ENCODE assay signal across 8 cellular contexts in genomic region chr16:2500937-2501750, GRCh38. TPM values are rescaled to one million over a fixed set of nuclear protein-coding genes. Genes with fewer than 3 reads are reported as not detected.
DNase-seq lines count a peak whose midpoint lies in the region; ATAC-seq and TF ChIP-seq lines count a peak whose summit lies in the region.

No MANE protein-coding gene starts in this region.

- H3K4me2 ChIP-seq in KMS-11 (no peak overlapping the region), neuronal stem cell (ENCODE audit: insufficient read depth, low read length, poor library complexity, severe bottlenecking) (peak overlapping the region; percentile 80)

- H3K4ac ChIP-seq in neuronal stem cell (ENCODE audit: low read length) = no peak overlapping the region

- H3K23ac ChIP-seq in neuronal stem cell (ENCODE audit: low read depth, low read length, poor library complexity) = peak overlapping the region; percentile 89

- H3K9me3 ChIP-seq in RWPE2 (ENCODE audit: severe bottlenecking) (no peaks in the 10 kb centered on the region), neuronal stem cell (replicated peaks in 1 of 2; ENCODE audit: control insufficient read depth in 2 of 2, insufficient read depth in 1 of 2, low read depth in 1 of 2, low read length in 2 of 2) (peaks cover 0 to 4% of the 10 kb centered on the region in 2 donors)

- peak overlapping the region; percentile 30 for H2BK12ac ChIP-seq in neuronal stem cell (ENCODE audit: low read length)

- peak; percentile 79 for ATAC-seq in RWPE2 (ENCODE audit: low read depth)
- peak; percentile 71 for ATAC-seq in foreskin keratinocyte
- ATAC-seq in HG03135 (IDR thresholded peaks at IDR 0.05; ENCODE audit: unreplicated experiment) = no peak

- H3K79me2 ChIP-seq in KMS-11 (ENCODE audit: insufficient read depth, low read depth) = no peaks in the 10 kb centered on the region

- no peak overlapping the region for H3K9ac ChIP-seq in KMS-11
- H3K9ac ChIP-seq in neuronal stem cell (ENCODE audit: low read depth, low read length, poor library complexity) = peak overlapping the region; percentile 72

- H3K36me3 ChIP-seq in KMS-11 (ENCODE audit: insufficient read depth) (no peaks in the 10 kb centered on the region), RWPE2 (ENCODE audit: low read depth) (0 out of 2 replicates have a peak, but pooled peaks cover 9% of the 10 kb centered on the region), neuronal stem cell (replicated peaks in 1 of 2; ENCODE audit: control insufficient read depth in 2 of 2, insufficient read depth in 2 of 2, low read length in 2 of 2) (peaks cover 17 to 33% of the 10 kb centered on the region in 2 donors)

- H2BK5ac ChIP-seq in neuronal stem cell (ENCODE audit: low read length) = peak overlapping the region; percentile 66

- H4K8ac ChIP-seq in neuronal stem cell (ENCODE audit: low read depth, low read length) = peak overlapping the region; percentile 86

- no peak overlapping the region for H3K27ac ChIP-seq in KMS-11
- H3K27ac ChIP-seq in RWPE2 (ENCODE audit: poor library complexity, severe bottlenecking) = no peak overlapping the region
- no peak overlapping the region for H3K27ac ChIP-seq in foreskin keratinocyte
- no peak overlapping the region for H3K27ac ChIP-seq in neuronal stem cell (replicated peaks; ENCODE audit: low read length)
- H3K27ac ChIP-seq in substantia nigra (ENCODE audit: low read depth, low read length, poor library complexity, severe bottlenecking) = peak overlapping the region; percentile 58

- TF ChIP-seq CTCF in GM12872 (IDR thresholded peaks at IDR 0.05; ENCODE audit: insufficient read depth, low read depth, low read length) (peak; percentile 99), KMS-11 (conservative IDR thresholded peaks at IDR 0.05; ENCODE audit: low read depth, low read length) (peak; percentile 96), RWPE2 (IDR thresholded peaks at IDR 0.05; ENCODE audit: poor library complexity, severe bottlenecking) (peak; percentile 83), foreskin keratinocyte (conservative IDR thresholded peaks at IDR 0.05) (peak; percentile 96)

- H2AFZ ChIP-seq in KMS-11 (ENCODE audit: low read depth) (no peak overlapping the region), neuronal stem cell (ENCODE audit: low read length) (peak overlapping the region; percentile 98)

- H3K4me1 ChIP-seq in KMS-11 (ENCODE audit: low read depth, poor library complexity, severe bottlenecking) (no peaks in the 10 kb centered on the region), RWPE2 (ENCODE audit: insufficient read depth, poor library complexity, severe bottlenecking) (no peaks in the 10 kb centered on the region), foreskin keratinocyte (no peaks in the 10 kb centered on the region), neuronal stem cell (ENCODE audit: control insufficient read depth in 2 of 2, insufficient read depth in 1 of 2, low read depth in 1 of 2, low read length in 2 of 2) (peaks cover 9% of the 10 kb centered on the region in 2 donors)

- H2BK120ac ChIP-seq in neuronal stem cell (ENCODE audit: low read depth, low read length) = peak overlapping the region; percentile 52

- peak overlapping the region; percentile 70 for H3K18ac ChIP-seq in neuronal stem cell (ENCODE audit: low read length)

- DNase-seq in RWPE2 (ENCODE audit: low spot score) = peak; percentile 45
- peak; percentile 92 for DNase-seq in activated effector memory CD4-positive, alpha-beta T cell treated with anti-CD3 and anti-CD28 coated beads, Interleukin-2, amount 50 U/mL, for 16 hours
- DNase-seq in foreskin keratinocyte = no peak
- peak; percentile 83 for DNase-seq in neuronal stem cell (ENCODE audit: low spot score)
- peak; percentile 58 to 94 (median 82) for DNase-seq in substantia nigra (lab: John Stamatoyannopoulos, UW)

- peaks cover 12% of the 10 kb centered on the region for H3K79me1 ChIP-seq in neuronal stem cell (ENCODE audit: low read depth, low read length)

- no CpG with 5 or more reads among the region's 22 CpGs for WGBS in neuronal stem cell (ENCODE audit: extremely low coverage in 2 of 2, insufficient read length in 2 of 2, insufficient replicate concordance in 1 of 2), 2 donors

- H3K14ac ChIP-seq in neuronal stem cell (ENCODE audit: low read length) = peak overlapping the region; percentile 87

- H4K20me1 ChIP-seq in KMS-11 (ENCODE audit: insufficient read depth) = no peaks in the 10 kb centered on the region

- peak overlapping the region; percentile 100 for H2AK5ac ChIP-seq in neuronal stem cell (ENCODE audit: low read depth, low read length)

- peak overlapping the region; percentile 93 for H2BK15ac ChIP-seq in neuronal stem cell (ENCODE audit: low read length)

- no peaks in the 10 kb centered on the region for H3K27me3 ChIP-seq in KMS-11 (ENCODE audit: insufficient read depth, low read depth)
- no peaks in the 10 kb centered on the region for H3K27me3 ChIP-seq in RWPE2 (ENCODE audit: insufficient read depth, poor library complexity, severe bottlenecking)
- H3K27me3 ChIP-seq in foreskin keratinocyte = no peaks in the 10 kb centered on the region
- no peaks in the 10 kb centered on the region for H3K27me3 ChIP-seq in neuronal stem cell (ENCODE audit: control insufficient read depth in 3 of 3, insufficient read depth in 3 of 3, low read depth in 1 of 3, low read length in 3 of 3)

- H3K4me3 ChIP-seq in KMS-11 (IDR thresholded peaks at IDR 0.05; ENCODE audit: insufficient read depth, low read depth, low read length) (no peak overlapping the region), RWPE2 (ENCODE audit: severe bottlenecking) (no peak overlapping the region), neuronal stem cell (ENCODE audit: low read length in 2 of 2) (peak overlapping the region; percentile 43 to 71)

- peak overlapping the region; percentile 59 for H4K91ac ChIP-seq in neuronal stem cell (ENCODE audit: low read depth, low read length, poor library complexity)

RNA-seq across cellular contexts. Expression of gene ATP6V0C, which starts 12.6 kb away (rescaled TPM):
- total RNA-seq in foreskin keratinocyte = 69.8 and 73.3 TPM in 2 replicates
- 213 and 228 TPM in 2 replicates for polyA plus RNA-seq in foreskin keratinocyte
- polyA plus RNA-seq in neuronal stem cell (2013, experiment 1 of 2) = 244 TPM
- 240 TPM for polyA plus RNA-seq in neuronal stem cell (2013, experiment 2 of 2)

RNA-seq across cellular contexts. Expression of gene AMDHD2, which starts 19.0 kb away (rescaled TPM):
- total RNA-seq in foreskin keratinocyte = 19.0 and 20.5 TPM in 2 replicates
- 17.5 and 20.7 TPM in 2 replicates for polyA plus RNA-seq in foreskin keratinocyte
- 6.3 TPM for polyA plus RNA-seq in neuronal stem cell (2013, experiment 1 of 2)
- polyA plus RNA-seq in neuronal stem cell (2013, experiment 2 of 2) = 6.9 TPM

RNA-seq across cellular contexts. Expression of gene TBC1D24, which starts 26.2 kb away (rescaled TPM):
- 7.7 and 7.8 TPM in 2 replicates for total RNA-seq in foreskin keratinocyte
- polyA plus RNA-seq in foreskin keratinocyte = 2.5 and 2.9 TPM in 2 replicates
- polyA plus RNA-seq in neuronal stem cell (2013, experiment 1 of 2) = 7.1 TPM
- polyA plus RNA-seq in neuronal stem cell (2013, experiment 2 of 2) = 7.2 TPM

RNA-seq across cellular contexts. Expression of gene NTN3, which starts 30.0 kb away (rescaled TPM):
- 0.04 and 0.07 TPM in 2 replicates for total RNA-seq in foreskin keratinocyte
- polyA plus RNA-seq in foreskin keratinocyte = not detected in 2 replicates
- polyA plus RNA-seq in neuronal stem cell (2013, experiment 1 of 2) = 0.96 TPM
- 1.1 TPM for polyA plus RNA-seq in neuronal stem cell (2013, experiment 2 of 2)

RNA-seq across cellular contexts. Expression of gene CEMP1, which starts 30.1 kb away (rescaled TPM):
- not detected in 2 replicates for total RNA-seq in foreskin keratinocyte
- polyA plus RNA-seq in foreskin keratinocyte = not detected in 2 replicates
- not detected for polyA plus RNA-seq in neuronal stem cell (2013, experiment 1 of 2)
- polyA plus RNA-seq in neuronal stem cell (2013, experiment 2 of 2) = 0.03 TPM

Comparison
In these comparisons a context has a peak if more than half of its experiments do, and no peak if none do; other contexts are left out.
1. H3K4me3 ChIP-seq: peak in neuronal stem cell (2 of 2); none in KMS-11 (single experiment) and RWPE2 (single experiment).
2. DNase-seq: peak in RWPE2 (single experiment), activated effector memory CD4-positive, alpha-beta T cell treated with anti-CD3 and anti-CD28 coated beads, Interleukin-2, amount 50 U/mL, for 16 hours (single experiment), neuronal stem cell (single experiment) and substantia nigra (49 of 49); none in foreskin keratinocyte (0 of 2).
3. Peak in every context shown above with its lines, with median percentiles within 50 percentile points of each other: CTCF ChIP-seq.